8 cellular contexts compared by ENCODE assay signal in genomic region chr6:111871725-111872520, GRCh38. TPM values are rescaled to one million over a fixed set of nuclear protein-coding genes. Genes with fewer than 3 reads are reported as not detected.
DNase-seq lines count a peak whose midpoint lies in the region; ATAC-seq and TF ChIP-seq lines count a peak whose summit lies in the region.

No MANE protein-coding gene starts in this region.

- no peak for ATAC-seq in Panc1
- no peak for ATAC-seq in GM21526 (IDR thresholded peaks at IDR 0.05; ENCODE audit: low FRiP score, unreplicated experiment)
- ATAC-seq in HG02973 (IDR thresholded peaks at IDR 0.05; ENCODE audit: unreplicated experiment), result no peak

- BruUV-seq in Panc1 (replicated peaks; lab: Mats Ljungman, UMichigan), result no TSS peak

- peaks cover 12% of the 10 kb centered on the region for H3K4me1 ChIP-seq in Panc1 (ENCODE audit: control insufficient read depth, insufficient read depth, low read length)
- H3K4me1 ChIP-seq in breast epithelium, result no peaks in the 10 kb centered on the region
- peaks cover 0 to 29% (median 13%) of the 10 kb centered on the region in 4 donors for H3K4me1 ChIP-seq in sigmoid colon

- TF ChIP-seq EP300 in sigmoid colon (IDR thresholded peaks at IDR 0.05), result no peak

- TF ChIP-seq CTCF in Panc1 (IDR thresholded peaks at IDR 0.05), result no peak
- TF ChIP-seq CTCF in breast epithelium (IDR thresholded peaks at IDR 0.05), result no peak
- no peak for TF ChIP-seq CTCF in sigmoid colon (IDR thresholded peaks at IDR 0.05)

- DNase-seq in AG08395 (ENCODE audit: low spot score) (peak; percentile 45), Panc1 (ENCODE audit: low read depth, low spot score) (no peak), breast epithelium (ENCODE audit: low spot score in 2 of 2) (no peak), sigmoid colon (peak; percentile 72)

- POLR2A ChIA-PET in Panc1 (lab: Charles Lee), result no interaction called here

- WGBS in sigmoid colon, 2 donors, result 2 to 5% methylated on average over 18 of the region's 18 CpGs

- no peaks in the 10 kb centered on the region for H3K36me3 ChIP-seq in Panc1 (ENCODE audit: control insufficient read depth, insufficient read depth, low read length)
- no peaks in the 10 kb centered on the region for H3K36me3 ChIP-seq in breast epithelium
- H3K36me3 ChIP-seq in sigmoid colon, result no peaks in the 10 kb centered on the region

- H3K4me3 ChIP-seq in GM08714 (ENCODE audit: low read length) (peak overlapping the region; percentile 83), Panc1 (ENCODE audit: low read depth in 2 of 2, low read length in 2 of 2) (peak overlapping the region; percentile 47 to 87), breast epithelium (peak overlapping the region; percentile 72 to 85 (median 75)), iPS-11a (ENCODE audit: low read depth, low read length) (peak overlapping the region; percentile 71), sigmoid colon (peak overlapping the region; percentile 67 to 97 (median 84))

- in situ Hi-C loops in Panc1 (cut with HindIII; ENCODE audit: low pct_unique_long_range_greater_than_20kb, low sequenced_read_pairs), result no loop called here

- H3K9me3 ChIP-seq in Panc1 (ENCODE audit: control insufficient read depth, insufficient read depth, low read depth, low read length), result no peaks in the 10 kb centered on the region
- H3K9me3 ChIP-seq in breast epithelium, result no peaks in the 10 kb centered on the region
- no peaks in the 10 kb centered on the region for H3K9me3 ChIP-seq in sigmoid colon

- intact Hi-C loops in Panc1 (cut with micrococcal nuclease; ENCODE audit: unreplicated experiment) (no loop called here), breast epithelium (cut with DNase I; ENCODE audit: low total_unique reads) (no loop called here), sigmoid colon (cut with DNase I) (loop anchor here (2.0 to 5.0 kb wide), 4 partner anchors 70 to 170 kb away; no protein-coding TSS in a partner anchor)

- CTCF ChIA-PET in Panc1 (lab: Charles Lee), result no interaction called here

- no peak overlapping the region for H3K27ac ChIP-seq in Panc1 (ENCODE audit: low read length)
- H3K27ac ChIP-seq in breast epithelium, result peak overlapping the region; percentile 82 to 93
- H3K27ac ChIP-seq in sigmoid colon, result peak overlapping the region; percentile 78 to 91 (median 84)

- peaks cover 58% of the 10 kb centered on the region for H3K27me3 ChIP-seq in Panc1 (ENCODE audit: control insufficient read depth, insufficient read depth, low read length)
- peaks cover 0 to 3% of the 10 kb centered on the region in 2 donors for H3K27me3 ChIP-seq in breast epithelium
- H3K27me3 ChIP-seq in sigmoid colon, result no peaks in the 10 kb centered on the region

- TF ChIP-seq POLR2A in breast epithelium (IDR thresholded peaks at IDR 0.05), result no peak
- TF ChIP-seq POLR2A in sigmoid colon (IDR thresholded peaks at IDR 0.05), result no peak

RNA-seq across cellular contexts. Expression of gene FYN, which starts 1.3 kb away (rescaled TPM):
- total RNA-seq in Panc1 (2021; ENCODE audit: unreplicated experiment), result 4.2 TPM
- 5.1 TPM for polyA plus RNA-seq in Panc1 (2012; ENCODE audit: insufficient read length)
- 100 to 1,000 TPM in 2 of 3 donors, 10 to 100 TPM in 1; 44.8 to 209 (median 111) TPM for total RNA-seq in breast epithelium
- 10 to 100 TPM; 56.9 to 81.4 (median 67.9) TPM for total RNA-seq in sigmoid colon
- 10 to 100 TPM in 2 of 3 donors, 1 to 10 TPM in 1; 2.3 to 43.9 (median 35.4) TPM for polyA plus RNA-seq in sigmoid colon

Comparison
In these comparisons a context has a peak if more than half of its experiments do, and no peak if none do; other contexts are left out.
1. DNase-seq: peak in AG08395 (single experiment) and sigmoid colon (single experiment); none in Panc1 (single experiment) and breast epithelium (0 of 2).
2. Peak in every context shown above with its lines, with median percentiles within 50 percentile points of each other: H3K4me3 ChIP-seq.